ENCODE assay signal across 11 cellular contexts in the genomic region with DNA sequence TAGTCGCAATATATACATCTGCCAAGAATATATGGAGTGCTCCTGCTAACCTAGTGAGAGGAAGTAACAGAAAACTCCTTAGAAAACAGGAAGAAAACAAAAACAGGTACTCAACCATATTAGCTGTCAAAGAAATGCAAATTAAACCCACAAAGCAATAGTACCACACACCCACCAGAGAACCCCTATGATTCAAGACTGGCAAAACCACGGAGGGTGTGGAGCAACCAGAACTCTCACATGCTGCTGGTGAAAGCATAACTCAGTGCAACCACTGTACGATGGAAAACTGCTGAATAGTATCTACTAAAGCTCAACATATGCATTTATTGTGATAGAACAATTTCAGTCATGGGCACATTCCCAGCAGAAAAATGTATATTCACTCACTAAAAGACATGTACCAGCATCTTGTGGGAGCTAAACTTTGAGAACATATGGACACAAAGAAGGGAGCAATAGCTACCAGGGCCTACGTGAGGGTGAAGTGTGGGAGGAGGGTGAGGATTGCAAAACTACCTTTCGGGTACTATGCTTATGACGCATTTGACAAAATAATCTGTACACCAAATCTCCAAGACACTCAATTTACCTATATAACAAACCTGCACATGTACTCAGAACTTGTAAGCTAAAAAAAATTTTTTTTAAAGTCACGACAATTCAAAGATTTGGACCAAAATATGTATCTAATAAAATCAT. TPM values are rescaled to one million over a fixed set of nuclear protein-coding genes. Genes with fewer than 3 reads are reported as not detected.
DNase-seq lines count a peak whose midpoint lies in the region; ATAC-seq lines count a peak whose summit lies in the region.
"Had no signal": no experiment of that assay in that cellular context is flagged by ENCODE, and none has a peak within 500 bp of the region (broad histone marks: within the 10 kb centered on the region; RNA-seq: fewer than 3 reads in every experiment).

No MANE protein-coding gene starts in this region.

- no peaks in the 10 kb centered on the region for H3K9me3 ChIP-seq in KOPT-K1 (ENCODE audit: insufficient read depth, low read length, poor library complexity, severe bottlenecking)
- H3K9me3 ChIP-seq: ovary had no signal

- DNase-seq in renal cortical epithelial cell (ENCODE audit: low read depth) (peak; percentile 60), C1 segment of cervical spinal cord (lab: John Stamatoyannopoulos, UW) (no peak), NCI-H82 (lab: John Stamatoyannopoulos, UW) (no peak), Right ventricle myocardium superior (no peak)
- DNase-seq: KG1, NCI-H2171, ovary had no signal

- peak overlapping the region; percentile 45 for H3K27ac ChIP-seq in KOPT-K1 (ENCODE audit: low read depth, low read length, poor library complexity, severe bottlenecking)
- H3K27ac ChIP-seq: ovary, RWPE1 had no signal

- peak; percentile 73 for ATAC-seq in GM18868 (IDR thresholded peaks at IDR 0.05; ENCODE audit: unreplicated experiment)
- peak; percentile 72 for ATAC-seq in GM21723 (IDR thresholded peaks at IDR 0.05; ENCODE audit: unreplicated experiment)
- ATAC-seq in Right ventricle myocardium superior (ENCODE audit: poor library complexity) = no peak

- no peaks in the 10 kb centered on the region for H3K36me3 ChIP-seq in KOPT-K1 (ENCODE audit: insufficient read depth, low read length)
- H3K36me3 ChIP-seq: ovary had no signal

- intact Hi-C loops in Right ventricle myocardium superior (cut with DNase I) = no loop called here

RNA-seq across cellular contexts. Expression of gene PTPN3, which starts 34.0 kb away (rescaled TPM):
- total RNA-seq in renal cortical epithelial cell (18.8 and 43.5 TPM in 2 replicates), Right ventricle myocardium superior (38.6 TPM)
